In genomic region chr13:114123876-114124275, GRCh38 we compare ENCODE assay signal across 19 cellular contexts. TPM values are rescaled to one million over a fixed set of nuclear protein-coding genes. Genes with fewer than 3 reads are reported as not detected.
DNase-seq lines count a peak whose midpoint lies in the region; ATAC-seq and TF ChIP-seq lines count a peak whose summit lies in the region.
"Had no signal": no experiment of that assay in that cellular context is flagged by ENCODE, and none has a peak within 500 bp of the region (broad histone marks: within the 10 kb centered on the region; RNA-seq: fewer than 3 reads in every experiment).

No MANE protein-coding gene starts in this region.

- no peaks in the 10 kb centered on the region for H3K79me1 ChIP-seq in mesenchymal stem cell (replicated peaks; ENCODE audit: low read length, poor library complexity, severe bottlenecking)

- no peaks in the 10 kb centered on the region for H3K9me3 Mint-ChIP-seq in CD4-positive, alpha-beta T cell
- peaks cover 10 to 18% of the 10 kb centered on the region in 2 donors for H3K9me3 Mint-ChIP-seq in stimulated activated naive CD8-positive, alpha-beta T cell treated with anti-CD3 and anti-CD28 coated beads, Interleukin-15, amount 100 ng/mL, for 72 hours

- H3K27ac ChIP-seq in BLaER1 (0 out of 2 replicates have a peak overlapping the region, but pooled peaks have one; percentile 30), mesenchymal stem cell (ENCODE audit: low read length, poor library complexity, severe bottlenecking) (no peak overlapping the region)
- H3K27ac ChIP-seq in CD4-positive, alpha-beta T cell (ENCODE audit: low read depth, low read length) = peak overlapping the region; percentile 7

- no peak for ATAC-seq in CD4-positive, alpha-beta T cell (ENCODE audit: poor library complexity)
- no peak for ATAC-seq in T-helper 17 cell
- no peak for ATAC-seq in stimulated activated naive CD8-positive, alpha-beta T cell treated with anti-CD3 and anti-CD28 coated beads, Interleukin-15, amount 100 ng/mL, for 72 hours
- no peak for ATAC-seq in left colon

- CTCF ChIA-PET in CD4-positive, alpha-beta T cell (lab: Charles Lee) = no interaction called here

- H3K4me3 Mint-ChIP-seq in CD4-positive, alpha-beta T cell = peak overlapping the region; percentile 12
- no peak overlapping the region for H3K4me3 Mint-ChIP-seq in T-helper 17 cell
- H3K4me3 Mint-ChIP-seq in stimulated activated naive CD8-positive, alpha-beta T cell treated with anti-CD3 and anti-CD28 coated beads, Interleukin-15, amount 100 ng/mL, for 72 hours = peak overlapping the region in 1 of 2 donors; percentile 4

- peak overlapping the region; percentile 62 for H4K8ac ChIP-seq in mesenchymal stem cell (ENCODE audit: low read length)

- no peak overlapping the region for H3K18ac ChIP-seq in mesenchymal stem cell (ENCODE audit: low read depth in 1 of 2, low read length in 2 of 2)

- H3K36me3 ChIP-seq in BLaER1 (peaks cover 5% of the 10 kb centered on the region; the same call in 1 of the 2 replicates), mesenchymal stem cell (ENCODE audit: control insufficient read depth in 1 of 2, insufficient read depth in 2 of 2, low read depth in 1 of 2, low read length in 2 of 2) (peaks cover 11 to 39% of the 10 kb centered on the region in 2 experiments)
- H3K36me3 ChIP-seq: BE2C, Peyer's patch had no signal

- H3K9ac ChIP-seq in BLaER1 (0 out of 2 replicates have a peak overlapping the region, but pooled peaks have one; percentile 1), mesenchymal stem cell (ENCODE audit: low read length) (no peak overlapping the region)

- peaks cover 75% of the 10 kb centered on the region for H3K4me1 Mint-ChIP-seq in CD4-positive, alpha-beta T cell (ENCODE audit: low read depth)
- H3K4me1 Mint-ChIP-seq in T-helper 17 cell = peaks cover 62% of the 10 kb centered on the region
- H3K4me1 Mint-ChIP-seq in stimulated activated naive CD8-positive, alpha-beta T cell treated with anti-CD3 and anti-CD28 coated beads, Interleukin-15, amount 100 ng/mL, for 72 hours = peaks cover 94% of the 10 kb centered on the region

- peak overlapping the region; percentile 71; the same call in 1 of the 2 replicates for H3K4me2 ChIP-seq in BLaER1
- H3K4me2 ChIP-seq in mesenchymal stem cell (ENCODE audit: low read length, poor library complexity, severe bottlenecking) = peak overlapping the region; percentile 18

- no peak overlapping the region for H3K23ac ChIP-seq in mesenchymal stem cell (ENCODE audit: low read length in 2 of 2)

- no peak overlapping the region for H3K4ac ChIP-seq in mesenchymal stem cell (ENCODE audit: low read depth in 1 of 2, low read length in 2 of 2)

- H2BK15ac ChIP-seq in mesenchymal stem cell (ENCODE audit: low read depth, poor library complexity, severe bottlenecking) = no peak overlapping the region

- no peak overlapping the region for H3K14ac ChIP-seq in mesenchymal stem cell (ENCODE audit: low read length in 2 of 2)

- TF ChIP-seq CTCF in CD4-positive, alpha-beta T cell (IDR thresholded peaks at IDR 0.05) = no peak

- H4K91ac ChIP-seq in mesenchymal stem cell (ENCODE audit: low read length) = no peak overlapping the region

- intact Hi-C loops in CD4-positive, alpha-beta T cell (cut with DNase I, micrococcal nuclease) = loop anchor here in 1 of 2 experiments (2.0 kb wide), 1 partner anchor 13 kb away; no protein-coding TSS in a partner anchor
- intact Hi-C loops in left colon (cut with DNase I, micrococcal nuclease) = no loop called here

- no peaks in the 10 kb centered on the region for H3K27me3 Mint-ChIP-seq in CD4-positive, alpha-beta T cell
- no peaks in the 10 kb centered on the region for H3K27me3 Mint-ChIP-seq in T-helper 17 cell
- no peaks in the 10 kb centered on the region for H3K27me3 Mint-ChIP-seq in stimulated activated naive CD8-positive, alpha-beta T cell treated with anti-CD3 and anti-CD28 coated beads, Interleukin-15, amount 100 ng/mL, for 72 hours

- DNase-seq in CD4-positive, alpha-beta T cell = no peak
- DNase-seq in T-helper 17 cell (no peak), mesenchymal stem cell (no peak), glomerular visceral epithelial cell (ENCODE audit: extremely low spot score) (no peak), left colon (no peak)
- no peak for DNase-seq in stimulated activated naive CD8-positive, alpha-beta T cell treated with anti-CD3 and anti-CD28 coated beads, Interleukin-15, amount 100 ng/mL, for 72 hours
- DNase-seq: BE2C, Caco-2, DMS53, IMR-90, Kasumi-1, NCI-H1417, NCI-H1930, NCI-H510A, Peyer's patch, SIG-M5 had no signal

- H3K4me3 ChIP-seq in BLaER1 (no peak overlapping the region), mesenchymal stem cell (ENCODE audit: insufficient read depth in 1 of 2, low read depth in 1 of 2, low read length in 2 of 2) (no peak overlapping the region)
- H3K4me3 ChIP-seq: Peyer's patch had no signal

- H2AFZ ChIP-seq in mesenchymal stem cell (ENCODE audit: low read depth, low read length) = no peak overlapping the region

- H2BK5ac ChIP-seq in mesenchymal stem cell (ENCODE audit: low read depth, low read length, poor library complexity, severe bottlenecking) = no peak overlapping the region

- H4K20me1 ChIP-seq in BLaER1 = peaks cover 85% of the 10 kb centered on the region

- H2BK12ac ChIP-seq in mesenchymal stem cell (ENCODE audit: low read length in 2 of 2) = no peak overlapping the region

- POLR2A ChIA-PET in CD4-positive, alpha-beta T cell (lab: Charles Lee) = interaction anchor here (1.5 to 6.1 kb wide), 4 partner anchors 9 to 24 kb away, joined by 4 to 38 read pairs (median 16); no protein-coding TSS in a partner anchor

- H3K36me3 Mint-ChIP-seq in CD4-positive, alpha-beta T cell (ENCODE audit: low read depth) = peaks cover 71% of the 10 kb centered on the region
- H3K36me3 Mint-ChIP-seq in T-helper 17 cell (ENCODE audit: low read depth) = peaks cover 17% of the 10 kb centered on the region

- peak overlapping the region; percentile 27 for H2AK5ac ChIP-seq in mesenchymal stem cell (ENCODE audit: low read length, severe bottlenecking)

- peak overlapping the region; percentile 83 for H3K27ac Mint-ChIP-seq in CD4-positive, alpha-beta T cell
- H3K27ac Mint-ChIP-seq in T-helper 17 cell = peak overlapping the region; percentile 99
- H3K27ac Mint-ChIP-seq in stimulated activated naive CD8-positive, alpha-beta T cell treated with anti-CD3 and anti-CD28 coated beads, Interleukin-15, amount 100 ng/mL, for 72 hours = no peak overlapping the region

- H3K9me3 ChIP-seq in BLaER1 (no peaks in the 10 kb centered on the region), T-helper 17 cell (ENCODE audit: control insufficient read depth, low read length, poor library complexity, severe bottlenecking) (no peaks in the 10 kb centered on the region), mesenchymal stem cell (ENCODE audit: control insufficient read depth, low read length) (no peaks in the 10 kb centered on the region)
- H3K9me3 ChIP-seq in CD4-positive, alpha-beta T cell (ENCODE audit: control insufficient read depth, low read length) = no peaks in the 10 kb centered on the region
- H3K9me3 ChIP-seq: BE2C, Caco-2, Peyer's patch had no signal

- H3K27me3 ChIP-seq in BLaER1 (no peaks in the 10 kb centered on the region), mesenchymal stem cell (ENCODE audit: control insufficient read depth in 1 of 2, insufficient read depth in 1 of 2, low read length in 2 of 2) (no peaks in the 10 kb centered on the region)
- H3K27me3 ChIP-seq in CD4-positive, alpha-beta T cell (ENCODE audit: control insufficient read depth, insufficient read depth, low read length) = no peaks in the 10 kb centered on the region
- H3K27me3 ChIP-seq: BE2C, Peyer's patch had no signal

- peak overlapping the region; percentile 42 for H2BK120ac ChIP-seq in mesenchymal stem cell (ENCODE audit: low read depth, low read length)

- H3K4me1 ChIP-seq in BLaER1 (peaks cover 96% of the 10 kb centered on the region), mesenchymal stem cell (ENCODE audit: control insufficient read depth, insufficient read depth, low read depth, low read length) (peaks cover 66% of the 10 kb centered on the region)

- WGBS in mesenchymal stem cell = 96% methylated on average over 14 of the region's 14 CpGs

RNA-seq across cellular contexts. Expression of gene RASA3, which starts 8.5 kb away (rescaled TPM):
- total RNA-seq in CD4-positive, alpha-beta T cell = 100 to 1,000 TPM; 181 to 184 TPM
- 100 to 1,000 TPM; 204 to 215 TPM for total RNA-seq in T-helper 17 cell
- 44.2 TPM for polyA plus RNA-seq in mesenchymal stem cell (2013, experiment 1 of 2)
- polyA plus RNA-seq in mesenchymal stem cell (2013, experiment 2 of 2) = 43.9 TPM
- 1 to 10 TPM; 6.5 to 9.0 TPM for total RNA-seq in left colon

RNA-seq across cellular contexts. Expression of gene CFAP97D2, which starts 55.2 kb away (rescaled TPM):
- total RNA-seq in CD4-positive, alpha-beta T cell = under 1 TPM; 0.47 to 0.52 TPM
- not detected for total RNA-seq in T-helper 17 cell
- polyA plus RNA-seq in mesenchymal stem cell (2013, experiment 1 of 2) = not detected
- polyA plus RNA-seq in mesenchymal stem cell (2013, experiment 2 of 2) = not detected
- not detected for total RNA-seq in left colon
- total RNA-seq: Caco-2, H7, HT-29, IMR-90, Peyer's patch had no signal
- polyA plus RNA-seq: IMR-90 had no signal

Comparison
In these comparisons a context has a peak if more than half of its experiments do, and no peak if none do; other contexts are left out.
1. H3K27ac Mint-ChIP-seq: peak in CD4-positive, alpha-beta T cell (single experiment) and T-helper 17 cell (single experiment); none in stimulated activated naive CD8-positive, alpha-beta T cell treated with anti-CD3 and anti-CD28 coated beads, Interleukin-15, amount 100 ng/mL, for 72 hours (0 of 2).
2. RNA of gene RASA3, which starts 8.5 kb away (total RNA-seq): 204 to 215 TPM in T-helper 17 cell and 181 to 184 TPM in CD4-positive, alpha-beta T cell; 6.5 to 9.0 TPM in left colon; every median in the first group is over 10 times any median in the second.